ENCODE assay signal across 29 cellular contexts in the genomic region with DNA sequence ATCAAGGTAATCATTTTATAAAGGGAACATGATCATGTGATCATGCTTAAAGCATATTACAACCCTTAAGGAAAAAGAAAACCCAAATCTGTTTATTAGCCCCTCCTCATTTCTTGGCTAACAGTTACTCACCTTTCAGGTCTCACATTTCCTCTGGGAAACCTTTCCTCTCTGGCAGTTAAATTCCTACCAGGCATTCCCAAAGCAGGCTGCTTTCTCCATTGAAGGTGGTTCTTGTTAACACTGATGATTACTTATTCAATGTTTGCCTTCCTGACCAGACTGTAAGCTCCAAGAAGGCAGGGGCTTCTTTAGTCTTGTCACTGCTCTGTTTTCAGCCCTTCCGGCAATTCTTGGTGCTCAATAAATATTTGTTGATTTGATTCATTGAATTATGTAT.
"Had no signal": no experiment of that assay in that cellular context is flagged by ENCODE, and none has a peak within 500 bp of the region (broad histone marks: within the 10 kb centered on the region; RNA-seq: fewer than 3 reads in every experiment).

No MANE protein-coding gene starts in this region.

- H3K36me3 ChIP-seq: left lung, neural progenitor cell, neutrophil, right lobe of liver, tibial nerve, vagina had no signal

- H3K27me3 Mint-ChIP-seq: stimulated activated memory B cell treated with anti-CD40 and anti-IgM and Interleukin-4, amounts not matched to agents 10 μg/mL and 1 μg/mL and 100 μg/mL, for 72 hours; stimulated activated naive CD8-positive, alpha-beta T cell treated with anti-CD3 and anti-CD28 coated beads, Interleukin-15, amount 100 ng/mL, for 72 hours; type B pancreatic cell had no signal

- DNase-seq: hypothalamus; immature natural killer cell; kidney; left colon; left lung; mesenchymal stem cell; naive B cell; natural killer cell; nephron progenitor cell; occipital lobe; psoas muscle; right lobe of liver; stimulated activated CD4-positive, alpha-beta T cell treated with anti-CD3 and anti-CD28 coated beads, Interleukin-1b, Interleukin-23, amount 100 ng/mL, for 48 hours; stimulated activated CD4-positive, alpha-beta T cell treated with anti-CD3 and anti-CD28 coated beads, Interleukin-2, amount 100 ng/mL, for 48 hours; stimulated activated CD4-positive, alpha-beta T cell treated with anti-CD3 and anti-CD28 coated beads, Interleukin-4, amount 100 ng/mL, for 4 hours; stimulated activated CD8-positive, alpha-beta memory T cell treated with anti-CD3 and anti-CD28 coated beads, Interleukin-4, amount 100 ng/mL, for 48 hours; stimulated activated naive CD4-positive, alpha-beta T cell treated with Interleukin-2 at 50 U/mL for 16 hours; stimulated activated naive CD8-positive, alpha-beta T cell treated with anti-CD3 and anti-CD28 coated beads, Interleukin-15, amount 100 ng/mL, for 72 hours; substantia nigra had no signal

- H3K9me3 ChIP-seq: left lung, neutrophil, psoas muscle, right lobe of liver, tibial nerve, vagina had no signal

- H3K27ac Mint-ChIP-seq: immature natural killer cell; mesothelial cell of epicardium; naive B cell; natural killer cell; nephron progenitor cell; neural progenitor cell; stimulated activated memory B cell treated with anti-CD40 and anti-IgM and Interleukin-4, amounts not matched to agents 10 μg/mL and 1 μg/mL and 100 μg/mL, for 72 hours; type B pancreatic cell had no signal

- H3K4me2 ChIP-seq: neural progenitor cell, smooth muscle cell had no signal

- H3K9me3 Mint-ChIP-seq: naive B cell; natural killer cell; nephron progenitor cell; neural progenitor cell; stimulated activated memory B cell treated with anti-CD40 and anti-IgM and Interleukin-4, amounts not matched to agents 10 μg/mL and 1 μg/mL and 100 μg/mL, for 72 hours; stimulated activated naive CD8-positive, alpha-beta T cell treated with anti-CD3 and anti-CD28 coated beads, Interleukin-15, amount 100 ng/mL, for 72 hours; type B pancreatic cell had no signal

- FAIRE-seq: islet of Langerhans, kidney had no signal

- H3K9ac ChIP-seq: neural progenitor cell, parathyroid adenoma had no signal

- H2AFZ ChIP-seq: neural progenitor cell, parathyroid adenoma had no signal

- H3K4me3 ChIP-seq: left lung, neural progenitor cell, psoas muscle, right lobe of liver, smooth muscle cell, tibial nerve, vagina had no signal

- H3K27me3 ChIP-seq: left lung, neural progenitor cell, neutrophil, right lobe of liver, tibial nerve, vagina had no signal

- H3K4me1 Mint-ChIP-seq: immature natural killer cell; naive B cell; natural killer cell; nephron progenitor cell; neural progenitor cell; stimulated activated memory B cell treated with anti-CD40 and anti-IgM and Interleukin-4, amounts not matched to agents 10 μg/mL and 1 μg/mL and 100 μg/mL, for 72 hours; stimulated activated naive CD8-positive, alpha-beta T cell treated with anti-CD3 and anti-CD28 coated beads, Interleukin-15, amount 100 ng/mL, for 72 hours had no signal

- H3K4me3 Mint-ChIP-seq: immature natural killer cell; mesothelial cell of epicardium; naive B cell; natural killer cell; nephron progenitor cell; neural progenitor cell; stimulated activated memory B cell treated with anti-CD40 and anti-IgM and Interleukin-4, amounts not matched to agents 10 μg/mL and 1 μg/mL and 100 μg/mL, for 72 hours; stimulated activated naive CD8-positive, alpha-beta T cell treated with anti-CD3 and anti-CD28 coated beads, Interleukin-15, amount 100 ng/mL, for 72 hours; type B pancreatic cell had no signal

- ATAC-seq: left colon; left lung; natural killer cell; psoas muscle; stimulated activated memory B cell treated with anti-CD40 and anti-IgM and Interleukin-4, amounts not matched to agents 10 μg/mL and 1 μg/mL and 100 μg/mL, for 72 hours; stimulated activated naive CD8-positive, alpha-beta T cell treated with anti-CD3 and anti-CD28 coated beads, Interleukin-15, amount 100 ng/mL, for 72 hours had no signal

- H3K27ac ChIP-seq: left lung, neural progenitor cell, neutrophil, parathyroid adenoma, psoas muscle, right lobe of liver, tibial nerve, vagina had no signal

- H3K4me1 ChIP-seq: left lung, neural progenitor cell, psoas muscle, right lobe of liver, tibial nerve, vagina had no signal

- H3K36me3 Mint-ChIP-seq: immature natural killer cell; mesothelial cell of epicardium; naive B cell; natural killer cell; neural progenitor cell; stimulated activated memory B cell treated with anti-CD40 and anti-IgM and Interleukin-4, amounts not matched to agents 10 μg/mL and 1 μg/mL and 100 μg/mL, for 72 hours; type B pancreatic cell had no signal

- H3K79me2 ChIP-seq: parathyroid adenoma had no signal
